25 cellular contexts compared by ENCODE assay signal in genomic region chr20:62762801-62763368, GRCh38. TPM values are rescaled to one million over a fixed set of nuclear protein-coding genes. Genes with fewer than 3 reads are reported as not detected.
A peak's percentile ranks its signal among the peaks of the same experiment; 100 is the strongest.
DNase-seq lines count a peak whose midpoint lies in the region; ATAC-seq and TF ChIP-seq lines count a peak whose summit lies in the region.
"Had no signal": no experiment of that assay in that cellular context is flagged by ENCODE, and none has a peak within 500 bp of the region (broad histone marks: within the 10 kb centered on the region; RNA-seq: fewer than 3 reads in every experiment).

No MANE protein-coding gene starts in this region.

- H3K27ac ChIP-seq in left ventricle myocardium inferior (replicated peaks) = no peak overlapping the region
- no peak overlapping the region for H3K27ac ChIP-seq in spleen
- H3K27ac ChIP-seq in MM.1S (ENCODE audit: low read length) = no peak overlapping the region
- H3K27ac ChIP-seq: GM23248, SK-N-MC had no signal

- H3K9me3 Mint-ChIP-seq in chondrocyte (ENCODE audit: low read depth) (no peaks in the 10 kb centered on the region), nephron (no peaks in the 10 kb centered on the region)
- H3K9me3 Mint-ChIP-seq: H9 had no signal

- TF ChIP-seq CTCF in left ventricle myocardium inferior (IDR thresholded peaks at IDR 0.05; ENCODE audit: borderline replicate concordance) (no peak), chondrocyte (IDR thresholded peaks at IDR 0.05) (no peak), nephron (IDR thresholded peaks at IDR 0.05; ENCODE audit: unreplicated experiment in 3 of 3) (no peak), spleen (IDR thresholded peaks at IDR 0.05 in 8 of 11, conservative IDR thresholded peaks at IDR 0.05 in 3 of 11) (no peak), MM.1S (IDR thresholded peaks at IDR 0.05; ENCODE audit: low read length) (no peak)

- no peak overlapping the region for H3K27ac Mint-ChIP-seq in chondrocyte (ENCODE audit: unreplicated experiment)
- peak overlapping the region; percentile 65 to 76 (median 73) for H3K27ac Mint-ChIP-seq in nephron
- H3K27ac Mint-ChIP-seq: CD4-positive, alpha-beta memory T cell; H9 had no signal

- H3K36me3 ChIP-seq in left ventricle myocardium inferior (no peaks in the 10 kb centered on the region), spleen (no peaks in the 10 kb centered on the region), MM.1S (replicated peaks; ENCODE audit: insufficient read depth, low read length) (no peaks in the 10 kb centered on the region)
- H3K36me3 ChIP-seq: BLaER1 treated with 17β-estradiol and CSF1 and Interleukin-3, amounts not matched to agents 10 nM and 100 nM had no signal

- no peaks in the 10 kb centered on the region for H3K79me2 ChIP-seq in MM.1S (ENCODE audit: low read length)

- no peaks in the 10 kb centered on the region for H3K9me3 ChIP-seq in left ventricle myocardium inferior (replicated peaks)
- no peaks in the 10 kb centered on the region for H3K9me3 ChIP-seq in spleen
- no peaks in the 10 kb centered on the region for H3K9me3 ChIP-seq in MM.1S (replicated peaks; ENCODE audit: insufficient read depth, low read length)
- H3K9me3 ChIP-seq: BLaER1 treated with 17β-estradiol and CSF1 and Interleukin-3, amounts not matched to agents 10 nM and 100 nM; Caco-2 had no signal

- H3K4me1 Mint-ChIP-seq in chondrocyte (ENCODE audit: low read depth) (no peaks in the 10 kb centered on the region), nephron (peaks cover 23% of the 10 kb centered on the region)

- no peaks in the 10 kb centered on the region for H3K9me2 ChIP-seq in MM.1S (replicated peaks; ENCODE audit: insufficient read depth, low read length)

- no peak for TF ChIP-seq POLR2A in spleen (IDR thresholded peaks at IDR 0.05)

- H3F3A ChIP-seq in MM.1S (ENCODE audit: insufficient read depth, low read length) = no peaks in the 10 kb centered on the region

- no peak for ATAC-seq in Right ventricle myocardium inferior
- ATAC-seq: GM12878 had no signal

- H3K4me3 ChIP-seq in left ventricle myocardium inferior = no peak overlapping the region
- no peak overlapping the region for H3K4me3 ChIP-seq in spleen
- H3K4me3 ChIP-seq in MM.1S (ENCODE audit: low read length) = no peak overlapping the region
- H3K4me3 ChIP-seq: BLaER1 treated with 17β-estradiol and CSF1 and Interleukin-3, amounts not matched to agents 10 nM and 100 nM; GM12878; GM23248; SK-N-MC had no signal

- no peak overlapping the region for H3K4me3 Mint-ChIP-seq in chondrocyte (ENCODE audit: unreplicated experiment)
- H3K4me3 Mint-ChIP-seq in nephron = no peak overlapping the region
- H3K4me3 Mint-ChIP-seq: CD4-positive, alpha-beta memory T cell; H9 had no signal

- no peak overlapping the region for H3K9ac ChIP-seq in MM.1S (ENCODE audit: low read length)
- H3K9ac ChIP-seq: BLaER1 treated with 17β-estradiol and CSF1 and Interleukin-3, amounts not matched to agents 10 nM and 100 nM; GM23248 had no signal

- H3K27me3 ChIP-seq in left ventricle myocardium inferior (ENCODE audit: low read depth) (peaks cover 86% of the 10 kb centered on the region), spleen (replicated peaks in 1 of 7) (peaks cover 0 to 81% (median 10%) of the 10 kb centered on the region in 7 donors), MM.1S (replicated peaks; ENCODE audit: insufficient read depth, low read length) (peaks cover 93% of the 10 kb centered on the region)
- H3K27me3 ChIP-seq: BLaER1 treated with 17β-estradiol and CSF1 and Interleukin-3, amounts not matched to agents 10 nM and 100 nM had no signal

- H3K36me3 Mint-ChIP-seq in chondrocyte (ENCODE audit: low read depth) (no peaks in the 10 kb centered on the region), nephron (ENCODE audit: low read depth) (no peaks in the 10 kb centered on the region)
- H3K36me3 Mint-ChIP-seq: CD4-positive, alpha-beta memory T cell had no signal

- 73 to 90% (median 88%) methylated on average over 9 to 16 of the region's 16 CpGs for WGBS in spleen, 5 donors

- H4K20me1 ChIP-seq in MM.1S (ENCODE audit: insufficient read depth, low read length) = no peaks in the 10 kb centered on the region
- H4K20me1 ChIP-seq: BLaER1 treated with 17β-estradiol and CSF1 and Interleukin-3, amounts not matched to agents 10 nM and 100 nM had no signal

- intact Hi-C loops in Right ventricle myocardium inferior (cut with DNase I) = no loop called here
- intact Hi-C loops in left ventricle myocardium inferior (cut with micrococcal nuclease) = loop anchor here (10.0 kb wide), 1 partner anchor 68 kb away; no protein-coding TSS in a partner anchor
- intact Hi-C loops in spleen (cut with DNase I; ENCODE audit: low total_unique reads) = no loop called here

- H3K4me1 ChIP-seq in left ventricle myocardium inferior (no peaks in the 10 kb centered on the region), spleen (no peaks in the 10 kb centered on the region), MM.1S (ENCODE audit: low read length) (no peaks in the 10 kb centered on the region)
- H3K4me1 ChIP-seq: Caco-2 had no signal

- H3K27me3 Mint-ChIP-seq in chondrocyte (ENCODE audit: low read depth) = peaks cover 20% of the 10 kb centered on the region
- H3K27me3 Mint-ChIP-seq in nephron (ENCODE audit: low read depth) = peaks cover 20% of the 10 kb centered on the region

- peak; percentile 15 for DNase-seq in Right ventricle myocardium inferior (ENCODE audit: missing footprints)
- no peak for DNase-seq in left ventricle myocardium inferior
- peak; percentile 77 for DNase-seq in chondrocyte (ENCODE audit: low spot score)
- DNase-seq in spleen = peak; percentile 53
- DNase-seq in NAMALWA (ENCODE audit: low spot score) = no peak
- DNase-seq in MM.1S = no peak
- DNase-seq: 8988T, Caco-2, DMS 273 treated with DMSO at 0.1 percent for 48 hours, DND-41, GM23248, H9, IMR-90, MV-4-11, NCI-H1694, NCI-H2107, NCI-H446 treated with DMSO at 0.1 percent for 48 hours, NCI-H526 treated with DMSO at 0.1 percent for 48 hours, OCI-M1, SHP77 had no signal

- H3K4me2 ChIP-seq in MM.1S (ENCODE audit: low read depth, low read length) = no peak overlapping the region

- H2AFZ ChIP-seq in MM.1S (ENCODE audit: low read length) = no peak overlapping the region
- H2AFZ ChIP-seq: GM23248 had no signal

RNA-seq across cellular contexts. Expression of gene MRGBP, which starts 33.4 kb away (rescaled TPM):
- total RNA-seq in Right ventricle myocardium inferior (10.0 TPM), left ventricle myocardium inferior (9.8 TPM), chondrocyte (9.5 to 10.4 TPM (median 10.3 TPM) in 3 replicates), spleen (10 to 100 TPM in 4 of 7 donors, 1 to 10 TPM in 3; 8.5 to 15.7 (median 12.0) TPM)
- 10 to 100 TPM; 10.6 to 13.1 (median 12.6) TPM for polyA plus RNA-seq in spleen

RNA-seq across cellular contexts. Expression of gene OGFR, which starts 41.8 kb away (rescaled TPM):
- total RNA-seq in Right ventricle myocardium inferior (22.5 TPM), left ventricle myocardium inferior (19.2 TPM), chondrocyte (31.5 to 32.2 TPM (median 31.8 TPM) in 3 replicates), spleen (10 to 100 TPM; 69.8 to 91.0 (median 78.2) TPM)
- polyA plus RNA-seq in spleen = 100 to 1,000 TPM in 1 of 3 donors, 10 to 100 TPM in 2; 46.0 to 127 (median 66.9) TPM

RNA-seq across cellular contexts. Expression of gene COL9A3, which starts 54.0 kb away (rescaled TPM):
- total RNA-seq in Right ventricle myocardium inferior (5.5 TPM), left ventricle myocardium inferior (2.1 TPM), chondrocyte (8.6 to 11.3 TPM (median 8.9 TPM) in 3 replicates), spleen (10 to 100 TPM in 3 of 7 donors, 1 to 10 TPM in 4; 1.2 to 16.7 (median 6.8) TPM)
- polyA plus RNA-seq in spleen = 10 to 100 TPM; 10.9 to 14.7 (median 13.1) TPM
- total RNA-seq: CD4-positive, alpha-beta memory T cell; GM23248 had no signal

RNA-seq across cellular contexts. Expression of gene NTSR1, which starts 54.2 kb away (rescaled TPM):
- total RNA-seq in Right ventricle myocardium inferior (not detected), left ventricle myocardium inferior (not detected), chondrocyte (0.10 TPM in 1 of 3 replicates, not detected in the others), spleen (1 to 10 TPM in 3 of 7 donors, under 1 TPM in 4; 0.51 to 5.7 (median 0.92) TPM)
- under 1 TPM; 0.14 to 0.30 (median 0.26) TPM for polyA plus RNA-seq in spleen
- total RNA-seq: GM12878, GM23248 had no signal
- polyA plus RNA-seq: CD4-positive, alpha-beta memory T cell; GM12878; GM23248 had no signal

Comparison
In these comparisons a context has a peak if more than half of its experiments do, and no peak if none do; other contexts are left out.
1. DNase-seq: peak in Right ventricle myocardium inferior (single experiment), chondrocyte (single experiment) and spleen (single experiment); none in left ventricle myocardium inferior (single experiment), NAMALWA (single experiment) and MM.1S (single experiment).